8 cellular contexts compared by ENCODE assay signal in genomic region chr12:2395352-2395977, GRCh38.
DNase-seq lines count a peak whose midpoint lies in the region; ATAC-seq and TF ChIP-seq lines count a peak whose summit lies in the region.

No MANE protein-coding gene starts in this region.

- no peaks in the 10 kb centered on the region for H3K27me3 ChIP-seq in cardiac muscle cell
- H3K27me3 ChIP-seq in right cardiac atrium (ENCODE audit: control insufficient read depth, insufficient read depth), result no peaks in the 10 kb centered on the region

- CTCF ChIA-PET in activated naive CD4-positive, alpha-beta T cell treated with anti-CD3 and anti-CD28 coated beads for 36 hours (lab: Charles Lee), result interaction anchor here (0.7 to 1.3 kb wide), 10 partner anchors 10 to 497 kb away, joined by 3 to 5 read pairs (median 3); no protein-coding TSS in a partner anchor

- DNase-seq in cardiac muscle cell (ENCODE audit: low read depth in 1 of 2, low spot score in 1 of 2), result peak; percentile 55 to 67
- no peak for DNase-seq in cardiac septum (ENCODE audit: low spot score)
- DNase-seq in NCI-H2171 (lab: John Stamatoyannopoulos, UW), result peak; percentile 68
- peak; percentile 50 for DNase-seq in activated naive CD4-positive, alpha-beta T cell treated with anti-CD3 and anti-CD28 coated beads for 36 hours
- peak; percentile 56 to 74 (median 67) for DNase-seq in right cardiac atrium
- DNase-seq in stimulated activated CD4-positive, alpha-beta T cell treated with anti-CD3 and anti-CD28 coated beads, Interleukin-12 subunit alpha, Interleukin-12 subunit beta, amount 100 ng/mL, for 48 hours (ENCODE audit: low read depth in 2 of 3, low spot score in 1 of 3), result peak; percentile 4 to 33 (median 23)
- DNase-seq in NOMO-1 treated with dmso at 0.1 percent for 144 hours (lab: John Stamatoyannopoulos, UW; ENCODE audit: unreplicated experiment), result no peak

- H3K4me3 ChIP-seq in cardiac muscle cell (no peak overlapping the region), right cardiac atrium (ENCODE audit: low read length) (no peak overlapping the region)

- H3K36me3 Mint-ChIP-seq in activated naive CD4-positive, alpha-beta T cell treated with anti-CD3 and anti-CD28 coated beads for 36 hours (ENCODE audit: low read depth), result no peaks in the 10 kb centered on the region

- H3K4me1 ChIP-seq in cardiac muscle cell (ENCODE audit: low read depth) (no peaks in the 10 kb centered on the region), right cardiac atrium (ENCODE audit: control insufficient read depth, insufficient read depth, low read length) (peaks cover 20% of the 10 kb centered on the region)

- no peaks in the 10 kb centered on the region for H3K36me3 ChIP-seq in cardiac muscle cell

- H3K9me3 ChIP-seq in cardiac muscle cell (ENCODE audit: low read depth) (no peaks in the 10 kb centered on the region), right cardiac atrium (ENCODE audit: control insufficient read depth, low read length) (no peaks in the 10 kb centered on the region)

- no peaks in the 10 kb centered on the region for H3K4me1 Mint-ChIP-seq in activated naive CD4-positive, alpha-beta T cell treated with anti-CD3 and anti-CD28 coated beads for 36 hours (ENCODE audit: low read depth)

- peak in 1 of 2 donors; percentile 26 for ATAC-seq in right cardiac atrium
- ATAC-seq in GM21423 (IDR thresholded peaks at IDR 0.05; ENCODE audit: unreplicated experiment), result no peak

- peak; percentile 90 for TF ChIP-seq CTCF in cardiac muscle cell (IDR thresholded peaks at IDR 0.05; ENCODE audit: low read depth, low read length)

- no peak overlapping the region for H3K4me3 Mint-ChIP-seq in activated naive CD4-positive, alpha-beta T cell treated with anti-CD3 and anti-CD28 coated beads for 36 hours

- H3K27ac Mint-ChIP-seq in activated naive CD4-positive, alpha-beta T cell treated with anti-CD3 and anti-CD28 coated beads for 36 hours, result no peak overlapping the region

- H3K9me3 Mint-ChIP-seq in activated naive CD4-positive, alpha-beta T cell treated with anti-CD3 and anti-CD28 coated beads for 36 hours, result no peaks in the 10 kb centered on the region

- H3K27ac ChIP-seq in cardiac muscle cell (no peak overlapping the region), right cardiac atrium (ENCODE audit: low read length) (no peak overlapping the region)

- 66% methylated on average over 8 of the region's 8 CpGs for WGBS in right cardiac atrium

- H3K27me3 Mint-ChIP-seq in activated naive CD4-positive, alpha-beta T cell treated with anti-CD3 and anti-CD28 coated beads for 36 hours (ENCODE audit: low read depth), result no peaks in the 10 kb centered on the region

- intact Hi-C loops in cardiac septum (cut with DNase I) (no loop called here), right cardiac atrium (cut with DNase I) (no loop called here)
- intact Hi-C loops in activated naive CD4-positive, alpha-beta T cell treated with anti-CD3 and anti-CD28 coated beads for 36 hours (cut with micrococcal nuclease), result no loop called here

Comparison
In these comparisons a context has a peak if more than half of its experiments do, and no peak if none do; other contexts are left out.
1. DNase-seq: peak in cardiac muscle cell (2 of 2), NCI-H2171 (single experiment), activated naive CD4-positive, alpha-beta T cell treated with anti-CD3 and anti-CD28 coated beads for 36 hours (single experiment), right cardiac atrium (3 of 3) and stimulated activated CD4-positive, alpha-beta T cell treated with anti-CD3 and anti-CD28 coated beads, Interleukin-12 subunit alpha, Interleukin-12 subunit beta, amount 100 ng/mL, for 48 hours (3 of 3); none in cardiac septum (single experiment) and NOMO-1 treated with dmso at 0.1 percent for 144 hours (single experiment).